1 cellular context compared by ENCODE assay signal in genomic region chr10:92080244-92080643, GRCh38.
TF ChIP-seq lines count a peak whose summit lies in the region.

No MANE protein-coding gene starts in this region.

TF ChIP-seq in GM12878, 131 proteins besides CTCF, POLR2A, EP300 and RAD21:
- TF ChIP-seq E2F8 (IDR thresholded peaks at IDR 0.05; ENCODE audit: low read depth, partially characterized antibody) (no peak), SMAD1 (IDR thresholded peaks at IDR 0.05; ENCODE audit: low read depth, partially characterized antibody) (no peak), PRDM15 (CRISPR knock-in tag; IDR thresholded peaks at IDR 0.05) (no peak), PAX8 (IDR thresholded peaks at IDR 0.05) (no peak), NFXL1 (IDR thresholded peaks at IDR 0.05; ENCODE audit: borderline replicate concordance) (no peak), ASH2L (IDR thresholded peaks at IDR 0.05; ENCODE audit: borderline replicate concordance, low read depth) (no peak), ZNF274 (IDR thresholded peaks at IDR 0.05; ENCODE audit: insufficient read depth, insufficient read length) (no peak), MLLT1 (IDR thresholded peaks at IDR 0.05) (no peak), TCF3 (IDR thresholded peaks at IDR 0.05; ENCODE audit: borderline replicate concordance, insufficient read depth, low read depth, low read length) (no peak), CBX5 (IDR thresholded peaks at IDR 0.05; ENCODE audit: low read depth) (no peak), FOS (IDR thresholded peaks at IDR 0.05; ENCODE audit: borderline replicate concordance, extremely low read depth, insufficient read length) (no peak), ZBTB33 (IDR thresholded peaks at IDR 0.05) (no peak), TARDBP (IDR thresholded peaks at IDR 0.05; ENCODE audit: borderline replicate concordance) (no peak), LARP7 (IDR thresholded peaks at IDR 0.05) (no peak), POLR2AphosphoS2 (IDR thresholded peaks at IDR 0.05; ENCODE audit: low read depth, low read length) (no peak)
